Comparison of ENCODE assay signal across 8 cellular contexts in the genomic region with DNA sequence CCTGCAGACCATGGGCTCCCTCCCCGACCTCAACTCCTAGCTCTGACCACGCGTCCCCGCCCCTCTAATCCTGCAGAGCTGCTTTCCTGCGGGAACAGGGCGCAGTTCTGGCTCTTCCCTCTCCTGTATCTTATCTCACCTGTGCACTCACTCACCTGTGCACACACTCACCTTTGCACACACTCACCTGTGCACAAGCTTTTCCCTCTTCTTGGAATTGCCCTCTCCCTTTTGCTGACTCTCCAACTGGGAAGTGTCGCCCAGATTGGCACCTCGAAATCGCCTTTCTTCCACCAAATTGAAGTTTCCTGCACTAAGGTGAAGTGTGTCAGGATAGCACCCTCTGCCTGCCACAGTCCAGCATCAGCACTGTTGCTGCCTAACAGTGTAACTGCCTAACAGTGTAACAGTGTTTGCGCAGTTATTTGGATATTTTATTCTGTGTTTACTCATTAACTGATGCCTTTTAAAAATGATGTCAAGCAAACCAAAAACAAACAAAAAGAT. TPM values are rescaled to one million over a fixed set of nuclear protein-coding genes. Genes with fewer than 3 reads are reported as not detected.
A peak's percentile ranks its signal among the peaks of the same experiment; 100 is the strongest.
DNase-seq lines count a peak whose midpoint lies in the region; ATAC-seq and TF ChIP-seq lines count a peak whose summit lies in the region.

No MANE protein-coding gene starts in this region.

- H3K27ac ChIP-seq in BLaER1 = peak overlapping the region; percentile 88
- peak overlapping the region; percentile 63 to 69 for H3K27ac ChIP-seq in prostate gland

- H3K36me3 ChIP-seq in BLaER1 = peaks cover 18% of the 10 kb centered on the region
- no peaks in the 10 kb centered on the region for H3K36me3 ChIP-seq in prostate gland

- WGBS in prostate gland = 3% methylated on average over 10 of the region's 10 CpGs

- no peak for TF ChIP-seq POLR2A in prostate gland (IDR thresholded peaks at IDR 0.05)

- H3K9ac ChIP-seq in BLaER1 = peak overlapping the region; percentile 85

- H3K4me1 ChIP-seq in BLaER1 (peaks cover 34% of the 10 kb centered on the region), prostate gland (replicated peaks) (no peaks in the 10 kb centered on the region)

- DNase-seq in NCI-H345 (lab: John Stamatoyannopoulos, UW) (peak; percentile 71), left cardiac atrium (peak; percentile 37), prostate gland (ENCODE audit: low spot score) (no peak), NCI-H1048 (lab: John Stamatoyannopoulos, UW) (no peak)
- DNase-seq in activated effector memory CD4-positive, alpha-beta T cell treated with anti-CD3 and anti-CD28 coated beads, Interleukin-2, amount 50 U/mL, for 16 hours = peak; percentile 76

- H3K9me3 ChIP-seq in BLaER1 (peaks cover 6% of the 10 kb centered on the region), prostate gland (no peaks in the 10 kb centered on the region)

- H3K4me2 ChIP-seq in BLaER1 = peak overlapping the region; percentile 97

- intact Hi-C loops in left cardiac atrium (cut with DNase I) (no loop called here), prostate gland (cut with DNase I) (no loop called here)

- peak overlapping the region; percentile 83 for H3K4me3 ChIP-seq in BLaER1
- H3K4me3 ChIP-seq in prostate gland = peak overlapping the region; percentile 56 to 64

- peak; percentile 36 for ATAC-seq in GM18858 (IDR thresholded peaks at IDR 0.05; ENCODE audit: unreplicated experiment)
- ATAC-seq in HG03108 (IDR thresholded peaks at IDR 0.05; ENCODE audit: unreplicated experiment) = peak; percentile 48
- ATAC-seq in left cardiac atrium = peak; percentile 59 to 60

- peak in 3 of 4 experiments; percentile 24 to 53 (median 39) for TF ChIP-seq CTCF in prostate gland (IDR thresholded peaks at IDR 0.05)

- H3K27me3 ChIP-seq in BLaER1 (no peaks in the 10 kb centered on the region), prostate gland (replicated peaks; ENCODE audit: insufficient read depth) (no peaks in the 10 kb centered on the region)

- no peaks in the 10 kb centered on the region for H4K20me1 ChIP-seq in BLaER1

RNA-seq across cellular contexts. Expression of gene CMPK2, which starts 0.6 kb away (rescaled TPM):
- 1 to 10 TPM; 3.7 to 7.8 TPM for total RNA-seq in left cardiac atrium
- 10 to 100 TPM; 13.4 to 13.7 TPM for total RNA-seq in prostate gland

RNA-seq across cellular contexts. Expression of gene RSAD2, which starts 11.3 kb away (rescaled TPM):
- total RNA-seq in left cardiac atrium (1 to 10 TPM; 3.2 to 8.0 TPM), prostate gland (1 to 10 TPM; 3.3 to 8.3 TPM)

RNA-seq across cellular contexts. Expression of gene RNF144A, which starts 50.9 kb away (rescaled TPM):
- total RNA-seq in left cardiac atrium = 10 to 100 TPM in 1 of 2 donors, 1 to 10 TPM in 1; 4.4 to 10.4 TPM
- total RNA-seq in prostate gland = 10 to 100 TPM in 1 of 2 donors, 1 to 10 TPM in 1; 9.1 to 27.9 TPM

Comparison
In these comparisons a context has a peak if more than half of its experiments do, and no peak if none do; other contexts are left out.
1. DNase-seq: peak in NCI-H345 (single experiment), activated effector memory CD4-positive, alpha-beta T cell treated with anti-CD3 and anti-CD28 coated beads, Interleukin-2, amount 50 U/mL, for 16 hours (single experiment) and left cardiac atrium (single experiment); none in prostate gland (single experiment) and NCI-H1048 (single experiment).
2. Peak in every context shown above with its lines, with median percentiles within 50 percentile points of each other: ATAC-seq.